Comparison of ENCODE assay signal across 2 cellular contexts in the genomic region with DNA sequence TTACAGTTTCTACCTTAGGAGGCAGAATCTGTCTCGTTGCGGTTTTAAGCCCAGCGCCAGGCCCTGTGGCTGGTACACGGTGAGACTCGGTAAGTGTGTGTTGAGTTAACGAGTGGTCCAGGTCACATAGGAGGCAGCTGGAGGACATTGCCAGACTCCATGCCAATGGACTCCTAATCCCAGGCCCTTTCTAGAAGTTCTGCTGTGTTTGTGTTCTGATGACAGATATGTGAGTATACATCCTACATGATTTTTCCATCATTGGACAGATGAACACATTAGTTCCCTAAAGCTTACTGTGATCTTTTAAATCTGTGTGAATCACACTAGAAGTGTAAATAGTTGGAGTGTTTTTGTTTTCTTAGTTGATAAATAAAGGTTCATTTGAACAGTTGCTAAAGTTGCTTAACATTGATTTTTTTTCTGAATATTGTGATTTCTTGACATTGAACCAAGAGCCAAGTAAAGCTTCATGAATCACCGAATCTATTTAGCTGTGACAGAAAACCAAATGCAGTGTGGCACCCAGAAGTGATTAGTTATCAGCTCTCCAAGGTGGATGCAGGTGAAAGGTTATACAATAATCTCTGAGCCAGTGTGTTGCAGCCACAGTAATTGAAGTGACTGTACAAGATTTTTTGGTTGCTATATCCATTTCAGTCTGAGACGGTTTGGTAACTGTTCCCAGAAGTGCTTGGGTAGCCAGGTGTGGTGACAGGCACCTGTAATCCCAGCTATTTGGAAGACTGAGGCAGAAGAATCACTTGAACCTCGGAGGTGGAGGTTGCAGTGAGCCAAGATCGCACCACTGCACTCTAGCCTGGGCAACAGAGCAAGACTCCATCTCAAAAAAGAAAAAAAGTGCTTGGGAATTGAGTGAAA.
TF ChIP-seq lines count a peak whose summit lies in the region.

No MANE protein-coding gene starts in this region.

TF ChIP-seq in GM12878, 131 proteins besides CTCF, POLR2A, EP300 and RAD21:
- TF ChIP-seq, protein P1, sequence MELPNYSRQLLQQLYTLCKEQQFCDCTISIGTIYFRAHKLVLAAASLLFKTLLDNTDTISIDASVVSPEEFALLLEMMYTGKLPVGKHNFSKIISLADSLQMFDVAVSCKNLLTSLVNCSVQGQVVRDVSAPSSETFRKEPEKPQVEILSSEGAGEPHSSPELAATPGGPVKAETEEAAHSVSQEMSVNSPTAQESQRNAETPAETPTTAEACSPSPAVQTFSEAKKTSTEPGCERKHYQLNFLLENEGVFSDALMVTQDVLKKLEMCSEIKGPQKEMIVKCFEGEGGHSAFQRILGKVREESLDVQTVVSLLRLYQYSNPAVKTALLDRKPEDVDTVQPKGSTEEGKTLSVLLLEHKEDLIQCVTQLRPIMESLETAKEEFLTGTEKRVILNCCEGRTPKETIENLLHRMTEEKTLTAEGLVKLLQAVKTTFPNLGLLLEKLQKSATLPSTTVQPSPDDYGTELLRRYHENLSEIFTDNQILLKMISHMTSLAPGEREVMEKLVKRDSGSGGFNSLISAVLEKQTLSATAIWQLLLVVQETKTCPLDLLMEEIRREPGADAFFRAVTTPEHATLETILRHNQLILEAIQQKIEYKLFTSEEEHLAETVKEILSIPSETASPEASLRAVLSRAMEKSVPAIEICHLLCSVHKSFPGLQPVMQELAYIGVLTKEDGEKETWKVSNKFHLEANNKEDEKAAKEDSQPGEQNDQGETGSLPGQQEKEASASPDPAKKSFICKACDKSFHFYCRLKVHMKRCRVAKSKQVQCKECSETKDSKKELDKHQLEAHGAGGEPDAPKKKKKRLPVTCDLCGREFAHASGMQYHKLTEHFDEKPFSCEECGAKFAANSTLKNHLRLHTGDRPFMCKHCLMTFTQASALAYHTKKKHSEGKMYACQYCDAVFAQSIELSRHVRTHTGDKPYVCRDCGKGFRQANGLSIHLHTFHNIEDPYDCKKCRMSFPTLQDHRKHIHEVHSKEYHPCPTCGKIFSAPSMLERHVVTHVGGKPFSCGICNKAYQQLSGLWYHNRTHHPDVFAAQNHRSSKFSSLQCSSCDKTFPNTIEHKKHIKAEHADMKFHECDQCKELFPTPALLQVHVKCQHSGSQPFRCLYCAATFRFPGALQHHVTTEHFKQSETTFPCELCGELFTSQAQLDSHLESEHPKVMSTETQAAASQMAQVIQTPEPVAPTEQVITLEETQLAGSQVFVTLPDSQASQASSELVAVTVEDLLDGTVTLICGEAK (IDR thresholded peaks at IDR 0.05; ENCODE audit: borderline replicate concordance): no peak
- TF ChIP-seq STAT1 (conservative IDR thresholded peaks at IDR 0.05) (no peak), CBX5 (IDR thresholded peaks at IDR 0.05; ENCODE audit: low read depth) (no peak), POLR2AphosphoS5 (IDR thresholded peaks at IDR 0.05; ENCODE audit: low read length) (no peak), MXI1 (IDR thresholded peaks at IDR 0.05; ENCODE audit: low read depth, low read length) (no peak), NRF1 (conservative IDR thresholded peaks at IDR 0.05; ENCODE audit: low read depth, low read length) (no peak), SUZ12 (IDR thresholded peaks at IDR 0.05; ENCODE audit: unreplicated experiment) (no peak), POU2F2 (IDR thresholded peaks at IDR 0.05; ENCODE audit: borderline replicate concordance, low read depth, low read length) (no peak), MYB (IDR thresholded peaks at IDR 0.05; ENCODE audit: borderline replicate concordance, low read depth, low read length) (no peak)
- TF ChIP-seq, protein P2, sequence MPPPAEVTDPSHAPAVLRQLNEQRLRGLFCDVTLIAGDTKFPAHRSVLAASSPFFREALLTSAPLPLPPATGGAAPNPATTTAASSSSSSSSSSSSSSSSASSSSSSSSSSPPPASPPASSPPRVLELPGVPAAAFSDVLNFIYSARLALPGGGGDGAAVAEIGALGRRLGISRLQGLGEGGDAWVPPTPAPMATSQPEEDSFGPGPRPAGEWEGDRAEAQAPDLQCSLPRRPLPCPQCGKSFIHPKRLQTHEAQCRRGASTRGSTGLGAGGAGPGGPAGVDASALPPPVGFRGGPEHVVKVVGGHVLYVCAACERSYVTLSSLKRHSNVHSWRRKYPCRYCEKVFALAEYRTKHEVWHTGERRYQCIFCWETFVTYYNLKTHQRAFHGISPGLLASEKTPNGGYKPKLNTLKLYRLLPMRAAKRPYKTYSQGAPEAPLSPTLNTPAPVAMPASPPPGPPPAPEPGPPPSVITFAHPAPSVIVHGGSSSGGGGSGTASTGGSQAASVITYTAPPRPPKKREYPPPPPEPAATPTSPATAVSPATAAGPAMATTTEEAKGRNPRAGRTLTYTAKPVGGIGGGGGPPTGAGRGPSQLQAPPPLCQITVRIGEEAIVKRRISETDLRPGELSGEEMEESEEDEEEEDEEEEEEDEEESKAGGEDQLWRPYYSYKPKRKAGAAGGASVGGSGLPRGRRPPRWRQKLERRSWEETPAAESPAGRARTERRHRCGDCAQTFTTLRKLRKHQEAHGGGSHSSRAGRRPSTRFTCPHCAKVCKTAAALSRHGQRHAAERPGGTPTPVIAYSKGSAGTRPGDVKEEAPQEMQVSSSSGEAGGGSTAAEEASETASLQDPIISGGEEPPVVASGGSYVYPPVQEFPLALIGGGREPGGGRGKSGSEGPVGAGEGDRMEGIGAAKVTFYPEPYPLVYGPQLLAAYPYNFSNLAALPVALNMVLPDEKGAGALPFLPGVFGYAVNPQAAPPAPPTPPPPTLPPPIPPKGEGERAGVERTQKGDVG (CRISPR knock-in tag; IDR thresholded peaks at IDR 0.05): no peak

TF ChIP-seq in liver, 16 proteins besides CTCF, POLR2A, EP300 and RAD21 (continued from another document):
- no peak for TF ChIP-seq HNF4G (IDR thresholded peaks at IDR 0.05)
- TF ChIP-seq JUND (IDR thresholded peaks at IDR 0.05): no peak
- no peak for TF ChIP-seq EGR1 (IDR thresholded peaks at IDR 0.05; ENCODE audit: low read depth in 2 of 2)
- TF ChIP-seq YY1 (IDR thresholded peaks at IDR 0.05): no peak
- TF ChIP-seq RXRA (IDR thresholded peaks at IDR 0.05): no peak
- TF ChIP-seq HNF4A (conservative IDR thresholded peaks at IDR 0.05): no peak
- TF ChIP-seq NR2F2 (IDR thresholded peaks at IDR 0.05): no peak
- TF ChIP-seq FOXA2 (IDR thresholded peaks at IDR 0.05): no peak
- TF ChIP-seq, protein P3, sequence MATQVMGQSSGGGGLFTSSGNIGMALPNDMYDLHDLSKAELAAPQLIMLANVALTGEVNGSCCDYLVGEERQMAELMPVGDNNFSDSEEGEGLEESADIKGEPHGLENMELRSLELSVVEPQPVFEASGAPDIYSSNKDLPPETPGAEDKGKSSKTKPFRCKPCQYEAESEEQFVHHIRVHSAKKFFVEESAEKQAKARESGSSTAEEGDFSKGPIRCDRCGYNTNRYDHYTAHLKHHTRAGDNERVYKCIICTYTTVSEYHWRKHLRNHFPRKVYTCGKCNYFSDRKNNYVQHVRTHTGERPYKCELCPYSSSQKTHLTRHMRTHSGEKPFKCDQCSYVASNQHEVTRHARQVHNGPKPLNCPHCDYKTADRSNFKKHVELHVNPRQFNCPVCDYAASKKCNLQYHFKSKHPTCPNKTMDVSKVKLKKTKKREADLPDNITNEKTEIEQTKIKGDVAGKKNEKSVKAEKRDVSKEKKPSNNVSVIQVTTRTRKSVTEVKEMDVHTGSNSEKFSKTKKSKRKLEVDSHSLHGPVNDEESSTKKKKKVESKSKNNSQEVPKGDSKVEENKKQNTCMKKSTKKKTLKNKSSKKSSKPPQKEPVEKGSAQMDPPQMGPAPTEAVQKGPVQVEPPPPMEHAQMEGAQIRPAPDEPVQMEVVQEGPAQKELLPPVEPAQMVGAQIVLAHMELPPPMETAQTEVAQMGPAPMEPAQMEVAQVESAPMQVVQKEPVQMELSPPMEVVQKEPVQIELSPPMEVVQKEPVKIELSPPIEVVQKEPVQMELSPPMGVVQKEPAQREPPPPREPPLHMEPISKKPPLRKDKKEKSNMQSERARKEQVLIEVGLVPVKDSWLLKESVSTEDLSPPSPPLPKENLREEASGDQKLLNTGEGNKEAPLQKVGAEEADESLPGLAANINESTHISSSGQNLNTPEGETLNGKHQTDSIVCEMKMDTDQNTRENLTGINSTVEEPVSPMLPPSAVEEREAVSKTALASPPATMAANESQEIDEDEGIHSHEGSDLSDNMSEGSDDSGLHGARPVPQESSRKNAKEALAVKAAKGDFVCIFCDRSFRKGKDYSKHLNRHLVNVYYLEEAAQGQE (IDR thresholded peaks at IDR 0.05): no peak
- TF ChIP-seq SP1 (IDR thresholded peaks at IDR 0.05): no peak
- no peak for TF ChIP-seq TAF1 (conservative IDR thresholded peaks at IDR 0.05)
- TF ChIP-seq, protein P4, sequence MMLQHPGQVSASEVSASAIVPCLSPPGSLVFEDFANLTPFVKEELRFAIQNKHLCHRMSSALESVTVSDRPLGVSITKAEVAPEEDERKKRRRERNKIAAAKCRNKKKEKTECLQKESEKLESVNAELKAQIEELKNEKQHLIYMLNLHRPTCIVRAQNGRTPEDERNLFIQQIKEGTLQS (IDR thresholded peaks at IDR 0.05): no peak
- TF ChIP-seq, protein P5, sequence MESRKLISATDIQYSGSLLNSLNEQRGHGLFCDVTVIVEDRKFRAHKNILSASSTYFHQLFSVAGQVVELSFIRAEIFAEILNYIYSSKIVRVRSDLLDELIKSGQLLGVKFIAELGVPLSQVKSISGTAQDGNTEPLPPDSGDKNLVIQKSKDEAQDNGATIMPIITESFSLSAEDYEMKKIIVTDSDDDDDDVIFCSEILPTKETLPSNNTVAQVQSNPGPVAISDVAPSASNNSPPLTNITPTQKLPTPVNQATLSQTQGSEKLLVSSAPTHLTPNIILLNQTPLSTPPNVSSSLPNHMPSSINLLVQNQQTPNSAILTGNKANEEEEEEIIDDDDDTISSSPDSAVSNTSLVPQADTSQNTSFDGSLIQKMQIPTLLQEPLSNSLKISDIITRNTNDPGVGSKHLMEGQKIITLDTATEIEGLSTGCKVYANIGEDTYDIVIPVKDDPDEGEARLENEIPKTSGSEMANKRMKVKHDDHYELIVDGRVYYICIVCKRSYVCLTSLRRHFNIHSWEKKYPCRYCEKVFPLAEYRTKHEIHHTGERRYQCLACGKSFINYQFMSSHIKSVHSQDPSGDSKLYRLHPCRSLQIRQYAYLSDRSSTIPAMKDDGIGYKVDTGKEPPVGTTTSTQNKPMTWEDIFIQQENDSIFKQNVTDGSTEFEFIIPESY (IDR thresholded peaks at IDR 0.05): no peak
- TF ChIP-seq, protein P6, sequence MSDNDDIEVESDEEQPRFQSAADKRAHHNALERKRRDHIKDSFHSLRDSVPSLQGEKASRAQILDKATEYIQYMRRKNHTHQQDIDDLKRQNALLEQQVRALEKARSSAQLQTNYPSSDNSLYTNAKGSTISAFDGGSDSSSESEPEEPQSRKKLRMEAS (IDR thresholded peaks at IDR 0.05): no peak
